Comparison of ENCODE assay signal across 11 cellular contexts in genomic region chr11:64342869-64343739, GRCh38. TPM values are rescaled to one million over a fixed set of nuclear protein-coding genes. Genes with fewer than 3 reads are reported as not detected.
DNase-seq lines count a peak whose midpoint lies in the region; ATAC-seq, FAIRE-seq and TF ChIP-seq lines count a peak whose summit lies in the region.
"Had no signal": no experiment of that assay in that cellular context is flagged by ENCODE, and none has a peak within 500 bp of the region (broad histone marks: within the 10 kb centered on the region; RNA-seq: fewer than 3 reads in every experiment).

No MANE protein-coding gene starts in this region.

- no peak for TF ChIP-seq EP300 in GM12878 (IDR thresholded peaks at IDR 0.05; ENCODE audit: borderline replicate concordance in 1 of 2, control insufficient read depth in 1 of 2, low read depth in 2 of 2, low read length in 2 of 2)

- no peak for TF ChIP-seq POLR2A in GM12878 (IDR thresholded peaks at IDR 0.05; ENCODE audit: low read depth, low read length)

- no peak overlapping the region for H2AFZ ChIP-seq in GM12878 (ENCODE audit: control insufficient read depth, low read depth, low read length)

- DNase-seq in activated CD4-positive, alpha-beta memory T cell treated with anti-CD3 and anti-CD28 coated beads, Interleukin-2, amount 10 ng/mL, durations not matched to agents 7 days and 5 days = no peak
- no peak for DNase-seq in activated CD4-positive, alpha-beta memory T cell treated with anti-CD3 and anti-CD28 coated beads for 36 hours
- DNase-seq in GM12878 (ENCODE audit: low read depth, low spot score) (no peak), iPS-NIHi7 (ENCODE audit: extremely low spot score) (peak; percentile 73), middle frontal gyrus (ENCODE audit: extremely low spot score, low spot score) (no peak)
- DNase-seq in activated naive CD4-positive, alpha-beta T cell treated with anti-CD3 and anti-CD28 coated beads for 36 hours = no peak
- DNase-seq: SW 1271 had no signal

- H3K27me3 ChIP-seq in GM12878 (replicated peaks in 1 of 2; ENCODE audit: control insufficient read depth in 2 of 2, insufficient read depth in 2 of 2, low read length in 1 of 2) (no peaks in the 10 kb centered on the region), thymus (ENCODE audit: control insufficient read depth, insufficient read depth) (no peaks in the 10 kb centered on the region)

- H3K79me2 ChIP-seq in GM12878 (ENCODE audit: control insufficient read depth, insufficient read depth, low read length) = peaks cover 24% of the 10 kb centered on the region
- H3K79me2 ChIP-seq: parathyroid adenoma had no signal

- H3K9ac ChIP-seq in GM12878 (ENCODE audit: control insufficient read depth, insufficient read depth, low read length) = no peak overlapping the region
- H3K9ac ChIP-seq: parathyroid adenoma had no signal

- TF ChIP-seq RAD21 in GM12878 (IDR thresholded peaks at IDR 0.05; ENCODE audit: insufficient read depth, low read depth, low read length) = no peak

- ATAC-seq in GM12878 (peak; percentile 5), HG02840 (IDR thresholded peaks at IDR 0.05; ENCODE audit: low FRiP score, unreplicated experiment) (no peak)

- CTCF ChIA-PET in activated CD4-positive, alpha-beta memory T cell treated with anti-CD3 and anti-CD28 coated beads, Interleukin-2, amount 10 ng/mL, durations not matched to agents 7 days and 5 days (lab: Charles Lee) = interaction anchor here (0.6 to 7.4 kb wide), 13 partner anchors 11 to 473 kb away, joined by 3 to 70 read pairs (median 5); partner anchors contain the start of genes ESRRA, PRDX5 and TRMT112
- CTCF ChIA-PET in activated CD4-positive, alpha-beta memory T cell treated with anti-CD3 and anti-CD28 coated beads for 36 hours (lab: Charles Lee) = interaction anchor here (0.6 to 3.6 kb wide), 10 partner anchors 11 to 139 kb away, joined by 3 to 34 read pairs (median 4); partner anchors contain the start of genes PRDX5 and TRMT112
- CTCF ChIA-PET in GM12878 (lab: Yijun Ruan, JAX) = interaction anchor here (0.6 to 14.7 kb wide), 8 partner anchors 12 to 107 kb away, joined by 3 to 228 read pairs (median 4); partner anchors contain the start of genes ESRRA, PRDX5 and TRMT112
- CTCF ChIA-PET in activated naive CD4-positive, alpha-beta T cell treated with anti-CD3 and anti-CD28 coated beads for 36 hours (lab: Charles Lee) = interaction anchor here (2.0 to 7.1 kb wide), 2 partner anchors 12 to 25 kb away, joined by 4 to 61 read pairs; partner anchors contain the start of genes PRDX5 and TRMT112

- H3K4me1 Mint-ChIP-seq in activated CD4-positive, alpha-beta memory T cell treated with anti-CD3 and anti-CD28 coated beads, Interleukin-2, amount 10 ng/mL, durations not matched to agents 7 days and 5 days = peaks cover 55% of the 10 kb centered on the region
- peaks cover 42% of the 10 kb centered on the region for H3K4me1 Mint-ChIP-seq in activated CD4-positive, alpha-beta memory T cell treated with anti-CD3 and anti-CD28 coated beads for 36 hours (ENCODE audit: low read depth)
- H3K4me1 Mint-ChIP-seq in activated naive CD4-positive, alpha-beta T cell treated with anti-CD3 and anti-CD28 coated beads for 36 hours (ENCODE audit: low read depth) = peaks cover 35% of the 10 kb centered on the region

- in situ Hi-C loops in GM12878 (cut with MboI) = no loop called here

- H3K4me3 Mint-ChIP-seq in activated CD4-positive, alpha-beta memory T cell treated with anti-CD3 and anti-CD28 coated beads, Interleukin-2, amount 10 ng/mL, durations not matched to agents 7 days and 5 days = peak overlapping the region; percentile 54
- H3K4me3 Mint-ChIP-seq in activated CD4-positive, alpha-beta memory T cell treated with anti-CD3 and anti-CD28 coated beads for 36 hours = no peak overlapping the region
- no peak overlapping the region for H3K4me3 Mint-ChIP-seq in activated naive CD4-positive, alpha-beta T cell treated with anti-CD3 and anti-CD28 coated beads for 36 hours
- H3K4me3 Mint-ChIP-seq: activated naive CD4-positive, alpha-beta T cell treated with anti-CD3 and anti-CD28 coated beads, Interleukin-2, amount 50 U/mL, for 24 hours had no signal

- peaks cover 24% of the 10 kb centered on the region for H3K4me1 ChIP-seq in GM12878 (ENCODE audit: control insufficient read depth, insufficient read depth, low read length)
- H3K4me1 ChIP-seq in thymus (ENCODE audit: control insufficient read depth, insufficient read depth, low read length) = peaks cover 24% of the 10 kb centered on the region
- H3K4me1 ChIP-seq: parathyroid adenoma had no signal

- SMC1A ChIA-PET in GM12878 (lab: Charles Lee; ENCODE audit: uncharacterized antibody, unreplicated experiment) = interaction anchor here (0.6 to 3.9 kb wide), 6 partner anchors 10 to 38 kb away, joined by 3 to 28 read pairs (median 3); partner anchors contain the start of genes PRDX5 and TRMT112

- H3K36me3 Mint-ChIP-seq in activated CD4-positive, alpha-beta memory T cell treated with anti-CD3 and anti-CD28 coated beads, Interleukin-2, amount 10 ng/mL, durations not matched to agents 7 days and 5 days (ENCODE audit: low read depth) = peaks cover 41% of the 10 kb centered on the region
- peaks cover 27% of the 10 kb centered on the region for H3K36me3 Mint-ChIP-seq in activated CD4-positive, alpha-beta memory T cell treated with anti-CD3 and anti-CD28 coated beads for 36 hours
- peaks cover 22% of the 10 kb centered on the region for H3K36me3 Mint-ChIP-seq in activated naive CD4-positive, alpha-beta T cell treated with anti-CD3 and anti-CD28 coated beads for 36 hours (ENCODE audit: low read depth)
- H3K36me3 Mint-ChIP-seq: activated naive CD4-positive, alpha-beta T cell treated with anti-CD3 and anti-CD28 coated beads, Interleukin-2, amount 50 U/mL, for 24 hours had no signal

- intact Hi-C loops in activated CD4-positive, alpha-beta memory T cell treated with anti-CD3 and anti-CD28 coated beads for 36 hours (cut with micrococcal nuclease) = loop anchor here (1.0 to 2.0 kb wide), 2 partner anchors 16 to 38 kb away; partner anchors contain the start of genes ESRRA and RPS6KA4
- intact Hi-C loops in GM12878 (cut with micrococcal nuclease; ENCODE audit: unreplicated experiment) = no loop called here
- intact Hi-C loops in activated naive CD4-positive, alpha-beta T cell treated with anti-CD3 and anti-CD28 coated beads for 36 hours (cut with micrococcal nuclease) = loop anchor here (5.0 kb wide), 1 partner anchor 434 kb away; the partner anchor contains the start of gene SF1

- H3K4me2 ChIP-seq in GM12878 (ENCODE audit: control insufficient read depth, insufficient read depth) = no peak overlapping the region

- RAD21 ChIA-PET in GM12878 (lab: Charles Lee; ENCODE audit: unreplicated experiment) = interaction anchor here (0.9 to 3.9 kb wide), 5 partner anchors 11 to 71 kb away, joined by 3 to 53 read pairs (median 6); partner anchors contain the start of genes PRDX5 and TRMT112

- no peaks in the 10 kb centered on the region for H3K9me3 ChIP-seq in GM12878 (replicated peaks; ENCODE audit: control insufficient read depth, insufficient read depth, low read length)
- no peaks in the 10 kb centered on the region for H3K9me3 ChIP-seq in thymus (ENCODE audit: control insufficient read depth)

- H3K9me3 Mint-ChIP-seq in activated CD4-positive, alpha-beta memory T cell treated with anti-CD3 and anti-CD28 coated beads, Interleukin-2, amount 10 ng/mL, durations not matched to agents 7 days and 5 days = no peaks in the 10 kb centered on the region
- no peaks in the 10 kb centered on the region for H3K9me3 Mint-ChIP-seq in activated CD4-positive, alpha-beta memory T cell treated with anti-CD3 and anti-CD28 coated beads for 36 hours
- no peaks in the 10 kb centered on the region for H3K9me3 Mint-ChIP-seq in activated naive CD4-positive, alpha-beta T cell treated with anti-CD3 and anti-CD28 coated beads for 36 hours
- H3K9me3 Mint-ChIP-seq: activated naive CD4-positive, alpha-beta T cell treated with anti-CD3 and anti-CD28 coated beads, Interleukin-2, amount 50 U/mL, for 24 hours had no signal

- no TSS peak for BruUV-seq in GM12878 (replicated peaks; lab: Mats Ljungman, UMichigan)

- FAIRE-seq in GM12878 (lab: Jason Lieb, UNC) = no peak

- TF ChIP-seq CTCF in GM12878 (IDR thresholded peaks at IDR 0.05 in 2 of 3, conservative IDR thresholded peaks at IDR 0.05 in 1 of 3; ENCODE audit: control insufficient read depth in 2 of 3, extremely low read depth in 1 of 3, insufficient read depth in 1 of 3, low read depth in 3 of 3, low read length in 3 of 3) = no peak

- H4K20me1 ChIP-seq in GM12878 (ENCODE audit: control insufficient read depth, insufficient read depth) = no peaks in the 10 kb centered on the region; the same call in 1 of the 2 replicates

- no peak overlapping the region for H3K27ac Mint-ChIP-seq in activated CD4-positive, alpha-beta memory T cell treated with anti-CD3 and anti-CD28 coated beads, Interleukin-2, amount 10 ng/mL, durations not matched to agents 7 days and 5 days
- H3K27ac Mint-ChIP-seq in activated CD4-positive, alpha-beta memory T cell treated with anti-CD3 and anti-CD28 coated beads for 36 hours = no peak overlapping the region
- no peak overlapping the region for H3K27ac Mint-ChIP-seq in activated naive CD4-positive, alpha-beta T cell treated with anti-CD3 and anti-CD28 coated beads for 36 hours
- H3K27ac Mint-ChIP-seq: activated naive CD4-positive, alpha-beta T cell treated with anti-CD3 and anti-CD28 coated beads, Interleukin-2, amount 50 U/mL, for 24 hours had no signal

- H3K27ac ChIP-seq in GM12878 (ENCODE audit: control insufficient read depth, insufficient read depth) (no peak overlapping the region), thymus (ENCODE audit: low read depth) (no peak overlapping the region)

- 96% methylated on average over 17 of the region's 29 CpGs for WGBS in GM12878 (ENCODE audit: insufficient coverage, insufficient replicate concordance, low lambda C conversion rate, missing lambda C conversion rate)
- WGBS in thymus = 85% methylated on average over 29 of the region's 29 CpGs

- H3K4me3 ChIP-seq in GM12878 (no peak overlapping the region), thymus (ENCODE audit: low read length) (peak overlapping the region; percentile 37)

- POLR2A ChIA-PET in activated CD4-positive, alpha-beta memory T cell treated with anti-CD3 and anti-CD28 coated beads, Interleukin-2, amount 10 ng/mL, durations not matched to agents 7 days and 5 days (lab: Charles Lee) = interaction anchor here (0.7 to 1.6 kb wide), 7 partner anchors 8 to 401 kb away, joined by 3 to 12 read pairs (median 4); partner anchors contain the start of genes PRDX5, RASGRP2 and TRMT112
- POLR2A ChIA-PET in activated CD4-positive, alpha-beta memory T cell treated with anti-CD3 and anti-CD28 coated beads for 36 hours (lab: Charles Lee) = interaction anchor here (0.9 to 2.1 kb wide), 2 partner anchors 15 to 25 kb away, joined by 3 to 6 read pairs; partner anchors contain the start of gene PRDX5
- POLR2A ChIA-PET in GM12878 (lab: Charles Lee) = interaction anchor here (0.6 to 2.3 kb wide), 7 partner anchors 12 to 436 kb away, joined by 3 to 17 read pairs (median 3); partner anchors contain the start of genes PRDX5, SF1 and TRMT112

- H3K27me3 Mint-ChIP-seq in activated CD4-positive, alpha-beta memory T cell treated with anti-CD3 and anti-CD28 coated beads, Interleukin-2, amount 10 ng/mL, durations not matched to agents 7 days and 5 days = no peaks in the 10 kb centered on the region
- H3K27me3 Mint-ChIP-seq in activated CD4-positive, alpha-beta memory T cell treated with anti-CD3 and anti-CD28 coated beads for 36 hours = no peaks in the 10 kb centered on the region
- no peaks in the 10 kb centered on the region for H3K27me3 Mint-ChIP-seq in activated naive CD4-positive, alpha-beta T cell treated with anti-CD3 and anti-CD28 coated beads for 36 hours (ENCODE audit: low read depth)
- H3K27me3 Mint-ChIP-seq: activated naive CD4-positive, alpha-beta T cell treated with anti-CD3 and anti-CD28 coated beads, Interleukin-2, amount 50 U/mL, for 24 hours had no signal

- H3K36me3 ChIP-seq in GM12878 (ENCODE audit: control insufficient read depth in 2 of 2, insufficient read depth in 2 of 2, low read length in 1 of 2) (peaks cover 8 to 13% of the 10 kb centered on the region in 2 experiments; a peak in 3 of 4 replicates), thymus (ENCODE audit: control insufficient read depth, insufficient read depth) (peaks cover 31% of the 10 kb centered on the region)

RNA-seq across cellular contexts. Expression of gene CCDC88B, which starts 3.1 kb away (rescaled TPM):
- 100 to 1,000 TPM in 1 of 2 experiments, 10 to 100 TPM in 1; 99.1 to 106 TPM for total RNA-seq in activated CD4-positive, alpha-beta memory T cell treated with anti-CD3 and anti-CD28 coated beads, Interleukin-2, amount 10 ng/mL, durations not matched to agents 7 days and 5 days
- 10 to 100 TPM; 69.5 to 74.5 TPM for total RNA-seq in activated CD4-positive, alpha-beta memory T cell treated with anti-CD3 and anti-CD28 coated beads for 36 hours
- total RNA-seq in GM12878 (2013; cell fraction: nucleolus; rRNA removed) = 51.8 and 63.6 TPM in 2 replicates
- 38.7 and 41.6 TPM in 2 replicates for total RNA-seq in GM12878 (2014; rRNA removed)
- total RNA-seq in GM12878 (2014; rRNA removed; fragmentation: Illumina TruSeq; extraction: Trizol) = 18.9 and 21.8 TPM in 2 replicates
- total RNA-seq in GM12878 (2021) = 55.5 and 66.0 TPM in 2 replicates
- 32.3 TPM for polyA plus RNA-seq in GM12878 (2011; ENCODE audit: low read depth)
- 8.7 and 18.2 TPM in 2 replicates for polyA plus RNA-seq in GM12878 (2011; rRNA removed)
- polyA plus RNA-seq in GM12878 (2011; cell fraction: cytosol; rRNA removed) = 19.2 and 34.6 TPM in 2 replicates
- 125 and 191 TPM in 2 replicates for polyA plus RNA-seq in GM12878 (2011; cell fraction: nucleus; rRNA removed)
- 63.0 and 81.8 TPM in 2 replicates for polyA plus RNA-seq in GM12878 (2012)
- polyA plus RNA-seq in GM12878 (2014; fragmentation: Illumina TruSeq; extraction: Trizol) = 5.0 and 13.8 TPM in 2 replicates
- polyA plus RNA-seq in GM12878 (2014; fragmentation: Nextera tagmentation; extraction: Ambion mirVana) = 1 to 10 TPM in 1 of 2 experiments, under 1 TPM in 1; 0.24 to 2.8 TPM
- 55.2 and 66.0 TPM in 2 replicates for polyA plus RNA-seq in GM12878 (2014; rRNA removed)
- 10 to 100 TPM; 13.6 to 20.2 TPM for polyA plus RNA-seq in GM12878 (2016; fragmentation: Nextera tagmentation; extraction: Ambion mirVana)
- polyA minus RNA-seq in GM12878 (2011; rRNA and poly(A)+ RNA removed) = 3.9 and 13.7 TPM in 2 replicates
- 16.8 and 19.4 TPM in 2 replicates for polyA minus RNA-seq in GM12878 (2011; cell fraction: cytosol; rRNA and poly(A)+ RNA removed)
- polyA minus RNA-seq in GM12878 (2011; cell fraction: nucleus; rRNA and poly(A)+ RNA removed) = 10.4 and 19.1 TPM in 2 replicates
- polyA plus RNA-seq in thymus = 480 TPM
- total RNA-seq in activated naive CD4-positive, alpha-beta T cell treated with anti-CD3 and anti-CD28 coated beads for 36 hours = 10 to 100 TPM; 53.2 to 61.9 TPM

RNA-seq across cellular contexts. Expression of gene RPS6KA4, which starts 15.9 kb away (rescaled TPM):
- total RNA-seq in activated CD4-positive, alpha-beta memory T cell treated with anti-CD3 and anti-CD28 coated beads, Interleukin-2, amount 10 ng/mL, durations not matched to agents 7 days and 5 days = 10 to 100 TPM; 40.2 to 43.5 TPM
- total RNA-seq in activated CD4-positive, alpha-beta memory T cell treated with anti-CD3 and anti-CD28 coated beads for 36 hours = 10 to 100 TPM; 31.4 to 34.3 TPM
- total RNA-seq in GM12878 (2013; cell fraction: nucleolus; rRNA removed) = 35.4 and 44.3 TPM in 2 replicates
- total RNA-seq in GM12878 (2014; rRNA removed) (25.3 and 27.4 TPM in 2 replicates), GM12878 (2014; rRNA removed; fragmentation: Illumina TruSeq; extraction: Trizol) (11.1 and 11.3 TPM in 2 replicates), GM12878 (2021) (25.7 and 32.6 TPM in 2 replicates)
- 9.7 TPM for polyA plus RNA-seq in GM12878 (2011; ENCODE audit: low read depth)
- polyA plus RNA-seq in GM12878 (2011; rRNA removed) (10.1 and 20.4 TPM in 2 replicates), GM12878 (2014; fragmentation: Illumina TruSeq; extraction: Trizol) (3.4 and 7.4 TPM in 2 replicates), GM12878 (2014; fragmentation: Nextera tagmentation; extraction: Ambion mirVana) (under 1 TPM; 0.34 to 0.73 TPM), GM12878 (2014; rRNA removed) (24.5 and 27.2 TPM in 2 replicates), GM12878 (2016; fragmentation: Nextera tagmentation; extraction: Ambion mirVana) (10 to 100 TPM; 10.4 to 11.3 TPM), thymus (24.6 TPM)
- 25.4 and 38.2 TPM in 2 replicates for polyA plus RNA-seq in GM12878 (2011; cell fraction: cytosol; rRNA removed)
- 58.5 and 77.3 TPM in 2 replicates for polyA plus RNA-seq in GM12878 (2011; cell fraction: nucleus; rRNA removed)
- 11.2 and 13.9 TPM in 2 replicates for polyA plus RNA-seq in GM12878 (2012)
- polyA minus RNA-seq in GM12878 (2011; rRNA and poly(A)+ RNA removed) = 20.4 and 40.7 TPM in 2 replicates
- polyA minus RNA-seq in GM12878 (2011; cell fraction: cytosol; rRNA and poly(A)+ RNA removed) = 20.2 and 21.6 TPM in 2 replicates
- polyA minus RNA-seq in GM12878 (2011; cell fraction: nucleus; rRNA and poly(A)+ RNA removed) = 22.6 and 37.3 TPM in 2 replicates
- total RNA-seq in activated naive CD4-positive, alpha-beta T cell treated with anti-CD3 and anti-CD28 coated beads for 36 hours = 10 to 100 TPM; 19.1 to 21.3 TPM

RNA-seq across cellular contexts. Expression of gene PRDX5, which starts 25.2 kb away (rescaled TPM):
- total RNA-seq in activated CD4-positive, alpha-beta memory T cell treated with anti-CD3 and anti-CD28 coated beads, Interleukin-2, amount 10 ng/mL, durations not matched to agents 7 days and 5 days = 100 to 1,000 TPM; 137 to 139 TPM
- total RNA-seq in activated CD4-positive, alpha-beta memory T cell treated with anti-CD3 and anti-CD28 coated beads for 36 hours = 100 to 1,000 TPM; 156 to 164 TPM
- 10.4 and 10.9 TPM in 2 replicates for total RNA-seq in GM12878 (2013; cell fraction: nucleolus; rRNA removed)
- total RNA-seq in GM12878 (2014; rRNA removed) = 238 and 248 TPM in 2 replicates
- 198 and 206 TPM in 2 replicates for total RNA-seq in GM12878 (2014; rRNA removed; fragmentation: Illumina TruSeq; extraction: Trizol)
- 202 and 214 TPM in 2 replicates for total RNA-seq in GM12878 (2021)
- 146 TPM for polyA plus RNA-seq in GM12878 (2011; ENCODE audit: low read depth)
- 265 and 406 TPM in 2 replicates for polyA plus RNA-seq in GM12878 (2011; rRNA removed)
- 562 and 645 TPM in 2 replicates for polyA plus RNA-seq in GM12878 (2011; cell fraction: cytosol; rRNA removed)
- polyA plus RNA-seq in GM12878 (2011; cell fraction: nucleus; rRNA removed) = 193 and 238 TPM in 2 replicates
- polyA plus RNA-seq in GM12878 (2012) = 242 and 335 TPM in 2 replicates
- polyA plus RNA-seq in GM12878 (2014; fragmentation: Illumina TruSeq; extraction: Trizol) = 110 and 241 TPM in 2 replicates
- polyA plus RNA-seq in GM12878 (2014; fragmentation: Nextera tagmentation; extraction: Ambion mirVana) = 100 to 1,000 TPM in 1 of 2 experiments, 10 to 100 TPM in 1; 95.7 to 203 TPM
- polyA plus RNA-seq in GM12878 (2014; rRNA removed) = 341 and 351 TPM in 2 replicates
- 100 to 1,000 TPM; 324 to 357 TPM for polyA plus RNA-seq in GM12878 (2016; fragmentation: Nextera tagmentation; extraction: Ambion mirVana)
- 97.0 and 167 TPM in 2 replicates for polyA minus RNA-seq in GM12878 (2011; rRNA and poly(A)+ RNA removed)
- polyA minus RNA-seq in GM12878 (2011; cell fraction: cytosol; rRNA and poly(A)+ RNA removed) = 55.5 and 58.4 TPM in 2 replicates
- polyA minus RNA-seq in GM12878 (2011; cell fraction: nucleus; rRNA and poly(A)+ RNA removed) = 13.3 and 26.9 TPM in 2 replicates
- 286 TPM for polyA plus RNA-seq in thymus
- total RNA-seq in activated naive CD4-positive, alpha-beta T cell treated with anti-CD3 and anti-CD28 coated beads for 36 hours = 100 to 1,000 TPM; 122 to 132 TPM

RNA-seq across cellular contexts. Expression of gene TRMT112, which starts 25.7 kb away (rescaled TPM):
- total RNA-seq in activated CD4-positive, alpha-beta memory T cell treated with anti-CD3 and anti-CD28 coated beads, Interleukin-2, amount 10 ng/mL, durations not matched to agents 7 days and 5 days = 100 to 1,000 TPM; 137 to 145 TPM
- total RNA-seq in activated CD4-positive, alpha-beta memory T cell treated with anti-CD3 and anti-CD28 coated beads for 36 hours = 100 to 1,000 TPM; 255 to 258 TPM
- total RNA-seq in GM12878 (2013; cell fraction: nucleolus; rRNA removed) = 21.2 and 22.0 TPM in 2 replicates
- 252 and 288 TPM in 2 replicates for total RNA-seq in GM12878 (2014; rRNA removed)
- 212 and 217 TPM in 2 replicates for total RNA-seq in GM12878 (2014; rRNA removed; fragmentation: Illumina TruSeq; extraction: Trizol)
- total RNA-seq in GM12878 (2021) = 210 and 220 TPM in 2 replicates
- polyA plus RNA-seq in GM12878 (2011; ENCODE audit: low read depth) = 376 TPM
- 300 and 394 TPM in 2 replicates for polyA plus RNA-seq in GM12878 (2011; rRNA removed)
- polyA plus RNA-seq in GM12878 (2011; cell fraction: cytosol; rRNA removed) = 444 and 476 TPM in 2 replicates
- polyA plus RNA-seq in GM12878 (2011; cell fraction: nucleus; rRNA removed) = 172 and 214 TPM in 2 replicates
- polyA plus RNA-seq in GM12878 (2012) = 296 and 388 TPM in 2 replicates
- polyA plus RNA-seq in GM12878 (2014; fragmentation: Illumina TruSeq; extraction: Trizol) = 96.2 and 220 TPM in 2 replicates
- 100 to 1,000 TPM; 322 to 331 TPM for polyA plus RNA-seq in GM12878 (2014; fragmentation: Nextera tagmentation; extraction: Ambion mirVana)
- polyA plus RNA-seq in GM12878 (2014; rRNA removed) = 294 and 320 TPM in 2 replicates
- polyA plus RNA-seq in GM12878 (2016; fragmentation: Nextera tagmentation; extraction: Ambion mirVana) = 100 to 1,000 TPM; 411 to 455 TPM
- 54.2 and 99.4 TPM in 2 replicates for polyA minus RNA-seq in GM12878 (2011; rRNA and poly(A)+ RNA removed)
- 89.2 and 95.6 TPM in 2 replicates for polyA minus RNA-seq in GM12878 (2011; cell fraction: cytosol; rRNA and poly(A)+ RNA removed)
- 32.3 and 46.0 TPM in 2 replicates for polyA minus RNA-seq in GM12878 (2011; cell fraction: nucleus; rRNA and poly(A)+ RNA removed)
- polyA plus RNA-seq in thymus = 294 TPM
- total RNA-seq in activated naive CD4-positive, alpha-beta T cell treated with anti-CD3 and anti-CD28 coated beads for 36 hours = 100 to 1,000 TPM; 241 to 261 TPM

RNA-seq across cellular contexts. Expression of gene ESRRA, which starts 37.8 kb away (rescaled TPM):
- 10 to 100 TPM; 38.5 to 42.2 TPM for total RNA-seq in activated CD4-positive, alpha-beta memory T cell treated with anti-CD3 and anti-CD28 coated beads, Interleukin-2, amount 10 ng/mL, durations not matched to agents 7 days and 5 days
- total RNA-seq in activated CD4-positive, alpha-beta memory T cell treated with anti-CD3 and anti-CD28 coated beads for 36 hours = 10 to 100 TPM; 32.8 to 35.6 TPM
- 18.8 and 21.2 TPM in 2 replicates for total RNA-seq in GM12878 (2013; cell fraction: nucleolus; rRNA removed)
- total RNA-seq in GM12878 (2014; rRNA removed) = 34.9 and 40.7 TPM in 2 replicates
- 12.3 and 12.7 TPM in 2 replicates for total RNA-seq in GM12878 (2014; rRNA removed; fragmentation: Illumina TruSeq; extraction: Trizol)
- 41.7 and 48.9 TPM in 2 replicates for total RNA-seq in GM12878 (2021)
- polyA plus RNA-seq in GM12878 (2011; ENCODE audit: low read depth) = 3.8 TPM
- 6.4 and 10.9 TPM in 2 replicates for polyA plus RNA-seq in GM12878 (2011; rRNA removed)
- 16.8 and 24.8 TPM in 2 replicates for polyA plus RNA-seq in GM12878 (2011; cell fraction: cytosol; rRNA removed)
- 24.4 and 36.6 TPM in 2 replicates for polyA plus RNA-seq in GM12878 (2011; cell fraction: nucleus; rRNA removed)
- polyA plus RNA-seq in GM12878 (2012) = 10.7 and 14.9 TPM in 2 replicates
- polyA plus RNA-seq in GM12878 (2014; fragmentation: Illumina TruSeq; extraction: Trizol) = 1.5 and 7.0 TPM in 2 replicates
- under 1 TPM; 0.32 to 0.55 TPM for polyA plus RNA-seq in GM12878 (2014; fragmentation: Nextera tagmentation; extraction: Ambion mirVana)
- polyA plus RNA-seq in GM12878 (2014; rRNA removed) = 32.7 and 45.0 TPM in 2 replicates
- 10 to 100 TPM; 12.4 to 23.3 TPM for polyA plus RNA-seq in GM12878 (2016; fragmentation: Nextera tagmentation; extraction: Ambion mirVana)
- polyA minus RNA-seq in GM12878 (2011; rRNA and poly(A)+ RNA removed) = 7.6 and 17.4 TPM in 2 replicates
- polyA minus RNA-seq in GM12878 (2011; cell fraction: cytosol; rRNA and poly(A)+ RNA removed) = 8.6 and 10.6 TPM in 2 replicates
- 7.3 and 17.8 TPM in 2 replicates for polyA minus RNA-seq in GM12878 (2011; cell fraction: nucleus; rRNA and poly(A)+ RNA removed)
- polyA plus RNA-seq in thymus = 48.0 TPM
- total RNA-seq in activated naive CD4-positive, alpha-beta T cell treated with anti-CD3 and anti-CD28 coated beads for 36 hours = 10 to 100 TPM; 18.5 to 21.7 TPM
